ENCODE assay signal across 9 cellular contexts in genomic region chr7:98280296-98280695, GRCh38. TPM values are rescaled to one million over a fixed set of nuclear protein-coding genes. Genes with fewer than 3 reads are reported as not detected.
DNase-seq lines count a peak whose midpoint lies in the region; ATAC-seq, FAIRE-seq and TF ChIP-seq lines count a peak whose summit lies in the region.
"Had no signal": no experiment of that assay in that cellular context is flagged by ENCODE, and none has a peak within 500 bp of the region (broad histone marks: within the 10 kb centered on the region; RNA-seq: fewer than 3 reads in every experiment).

No MANE protein-coding gene starts in this region.

- WGBS in spleen, 5 donors: 58 to 66% (median 62%) methylated on average over 7 of the region's 7 CpGs

- H3K36me3 Mint-ChIP-seq in activated CD8-positive, alpha-beta T cell treated with anti-CD3 and anti-CD28 coated beads, Interleukin-2, amount 10 ng/mL, durations not matched to agents 7 days and 5 days (ENCODE audit: low read depth): peaks cover 2% of the 10 kb centered on the region

- H3K27ac Mint-ChIP-seq in activated CD8-positive, alpha-beta T cell treated with anti-CD3 and anti-CD28 coated beads, Interleukin-2, amount 10 ng/mL, durations not matched to agents 7 days and 5 days: peak overlapping the region; percentile 74

- TF ChIP-seq POLR2A in spleen (IDR thresholded peaks at IDR 0.05): no peak
- TF ChIP-seq POLR2A in GM12892 (IDR thresholded peaks at IDR 0.05; ENCODE audit: low read depth, low read length): no peak

- intact Hi-C loops in spleen (cut with DNase I; ENCODE audit: low total_unique reads): no loop called here

- CTCF ChIA-PET in activated CD8-positive, alpha-beta T cell treated with anti-CD3 and anti-CD28 coated beads, Interleukin-2, amount 10 ng/mL, durations not matched to agents 7 days and 5 days (lab: Charles Lee): interaction anchor here (0.8 to 1.0 kb wide), 2 partner anchors 13 to 28 kb away, joined by 3 read pairs; partner anchors contain the start of gene TECPR1

- H3K4me1 ChIP-seq in HUES6 (ENCODE audit: control insufficient read depth, insufficient read depth, low read length) (peaks cover 28% of the 10 kb centered on the region), spleen (peaks cover 26 to 64% (median 39%) of the 10 kb centered on the region in 6 donors)

- no peak overlapping the region for H3K27ac ChIP-seq in HUES6 (ENCODE audit: low read depth, low read length)
- H3K27ac ChIP-seq in spleen: peak overlapping the region in 7 of 8 donors; percentile 86 to 98 (median 93)

- H3K27me3 ChIP-seq in HUES6 (ENCODE audit: control insufficient read depth, insufficient read depth, low read length) (no peaks in the 10 kb centered on the region), spleen (replicated peaks in 1 of 7) (no peaks in the 10 kb centered on the region)

- peak overlapping the region; percentile 78 for H3K4me3 Mint-ChIP-seq in activated CD8-positive, alpha-beta T cell treated with anti-CD3 and anti-CD28 coated beads, Interleukin-2, amount 10 ng/mL, durations not matched to agents 7 days and 5 days

- POLR2A ChIA-PET in activated CD8-positive, alpha-beta T cell treated with anti-CD3 and anti-CD28 coated beads, Interleukin-2, amount 10 ng/mL, durations not matched to agents 7 days and 5 days (lab: Charles Lee): interaction anchor here (1.1 kb wide), 1 partner anchor 30 kb away, joined by 5 read pairs; no protein-coding TSS in a partner anchor

- H3K36me3 ChIP-seq in HUES6 (ENCODE audit: control insufficient read depth, insufficient read depth, low read length) (peaks cover 8% of the 10 kb centered on the region; the same call in 1 of the 2 replicates), spleen (peaks cover 0 to 24% (median 0%) of the 10 kb centered on the region in 6 donors)

- peaks cover 22% of the 10 kb centered on the region for H3K4me1 Mint-ChIP-seq in activated CD8-positive, alpha-beta T cell treated with anti-CD3 and anti-CD28 coated beads, Interleukin-2, amount 10 ng/mL, durations not matched to agents 7 days and 5 days (ENCODE audit: low read depth)

- no peaks in the 10 kb centered on the region for H3K27me3 Mint-ChIP-seq in activated CD8-positive, alpha-beta T cell treated with anti-CD3 and anti-CD28 coated beads, Interleukin-2, amount 10 ng/mL, durations not matched to agents 7 days and 5 days (ENCODE audit: low read depth)

- no peaks in the 10 kb centered on the region for H3K9me3 Mint-ChIP-seq in activated CD8-positive, alpha-beta T cell treated with anti-CD3 and anti-CD28 coated beads, Interleukin-2, amount 10 ng/mL, durations not matched to agents 7 days and 5 days (ENCODE audit: insufficient read depth)

- TF ChIP-seq CTCF in spleen (IDR thresholded peaks at IDR 0.05 in 8 of 11, conservative IDR thresholded peaks at IDR 0.05 in 3 of 11): no peak

- no peak for FAIRE-seq in GM12892 (lab: Jason Lieb, UNC)
- FAIRE-seq: endometrium had no signal

- H3K9me3 ChIP-seq in HUES6 (ENCODE audit: control insufficient read depth, insufficient read depth, low read depth, low read length) (no peaks in the 10 kb centered on the region), iPS-18c (ENCODE audit: control insufficient read depth, insufficient read depth, low read length) (peaks cover 2% of the 10 kb centered on the region), spleen (no peaks in the 10 kb centered on the region)

- no peak overlapping the region for H3K9ac ChIP-seq in HUES6 (ENCODE audit: low read length)

- DNase-seq in activated CD8-positive, alpha-beta T cell treated with anti-CD3 and anti-CD28 coated beads, Interleukin-2, amount 10 ng/mL, durations not matched to agents 7 days and 5 days: no peak
- no peak for DNase-seq in spleen
- DNase-seq in NCI-H510A treated with DMSO at 0.1 percent for 48 hours (lab: John Stamatoyannopoulos, UW): no peak
- DNase-seq in GM12892 (ENCODE audit: insufficient read length): no peak

- H3K4me3 ChIP-seq in HUES6 (ENCODE audit: low read depth, low read length): peak overlapping the region; percentile 88
- H3K4me3 ChIP-seq in iPS-18c (ENCODE audit: insufficient read depth, low read depth, low read length): peak overlapping the region; percentile 67
- peak overlapping the region in 6 of 8 donors; percentile 59 to 94 (median 80) for H3K4me3 ChIP-seq in spleen

- ATAC-seq in activated CD8-positive, alpha-beta T cell treated with anti-CD3 and anti-CD28 coated beads, Interleukin-2, amount 10 ng/mL, durations not matched to agents 7 days and 5 days: no peak
- ATAC-seq in HG02884 (IDR thresholded peaks at IDR 0.05; ENCODE audit: unreplicated experiment): no peak
- no peak for ATAC-seq in GM21367 (IDR thresholded peaks at IDR 0.05; ENCODE audit: unreplicated experiment)

RNA-seq across cellular contexts. Expression of gene BRI3, which starts 1.2 kb away (rescaled TPM):
- total RNA-seq in activated CD8-positive, alpha-beta T cell treated with anti-CD3 and anti-CD28 coated beads, Interleukin-2, amount 10 ng/mL, durations not matched to agents 7 days and 5 days: 10 to 100 TPM; 35.0 to 35.5 TPM
- total RNA-seq in spleen: 100 to 1,000 TPM in 4 of 7 donors, 10 to 100 TPM in 3; 59.3 to 264 (median 191) TPM
- polyA plus RNA-seq in spleen: 100 to 1,000 TPM in 2 of 3 donors, 10 to 100 TPM in 1; 100.0 to 229 (median 164) TPM
- 62.1 TPM for polyA plus RNA-seq in GM12892 (2012; ENCODE audit: missing spikeins)

RNA-seq across cellular contexts. Expression of gene TECPR1, which starts 28.3 kb away (rescaled TPM):
- total RNA-seq in activated CD8-positive, alpha-beta T cell treated with anti-CD3 and anti-CD28 coated beads, Interleukin-2, amount 10 ng/mL, durations not matched to agents 7 days and 5 days: 10 to 100 TPM; 49.3 to 55.9 TPM
- 10 to 100 TPM; 19.0 to 86.4 (median 46.1) TPM for total RNA-seq in spleen
- polyA plus RNA-seq in spleen: 10 to 100 TPM in 2 of 3 donors, 1 to 10 TPM in 1; 8.4 to 26.1 (median 14.3) TPM
- 6.4 TPM for polyA plus RNA-seq in GM12892 (2012; ENCODE audit: missing spikeins)
